Comparison of ENCODE assay signal across 1 cellular context in the genomic region with DNA sequence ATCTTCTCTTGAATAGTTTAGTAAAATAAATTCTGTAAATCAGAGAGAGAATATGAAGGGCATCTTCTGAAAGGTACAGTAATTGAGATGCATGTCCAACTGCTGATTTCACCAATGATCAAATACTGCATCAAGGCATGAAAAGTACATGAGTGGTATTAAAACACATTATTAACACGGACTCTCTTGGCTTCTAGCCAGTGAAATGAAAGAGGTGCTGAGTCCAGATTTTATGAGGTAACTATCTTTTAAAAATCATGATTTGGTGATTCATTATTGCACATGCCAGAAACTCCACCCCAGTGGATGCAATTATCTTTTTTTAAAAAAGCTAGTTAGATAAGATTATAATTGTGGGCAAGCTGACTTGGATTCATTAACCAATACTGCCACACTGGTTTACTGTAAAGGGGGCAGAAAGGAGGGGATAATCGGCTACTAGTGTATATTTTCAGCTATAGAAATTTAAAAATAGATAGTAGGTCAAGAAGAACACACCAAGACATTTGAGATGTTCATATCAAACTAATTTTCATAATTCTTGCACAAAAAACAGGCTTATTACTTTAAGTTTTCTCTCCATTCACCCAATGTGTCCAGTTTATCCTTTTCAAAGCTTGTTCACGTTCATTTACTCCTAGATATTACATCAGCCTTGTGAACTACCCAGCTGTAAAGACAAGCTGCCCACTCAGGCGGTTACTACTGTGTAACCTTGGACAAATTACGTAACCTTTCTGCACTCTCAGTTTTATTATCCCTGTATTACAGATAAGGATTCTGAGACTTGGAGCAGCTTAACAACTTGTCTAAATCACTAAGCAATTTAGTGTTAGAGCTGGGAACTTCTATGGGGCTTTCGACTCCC.
TF ChIP-seq lines count a peak whose summit lies in the region.

No MANE protein-coding gene starts in this region.

TF ChIP-seq in SK-N-SH, 30 proteins besides CTCF, POLR2A, EP300 and RAD21 (continued from another document):
- TF ChIP-seq, protein P1, sequence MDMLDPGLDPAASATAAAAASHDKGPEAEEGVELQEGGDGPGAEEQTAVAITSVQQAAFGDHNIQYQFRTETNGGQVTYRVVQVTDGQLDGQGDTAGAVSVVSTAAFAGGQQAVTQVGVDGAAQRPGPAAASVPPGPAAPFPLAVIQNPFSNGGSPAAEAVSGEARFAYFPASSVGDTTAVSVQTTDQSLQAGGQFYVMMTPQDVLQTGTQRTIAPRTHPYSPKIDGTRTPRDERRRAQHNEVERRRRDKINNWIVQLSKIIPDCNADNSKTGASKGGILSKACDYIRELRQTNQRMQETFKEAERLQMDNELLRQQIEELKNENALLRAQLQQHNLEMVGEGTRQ (IDR thresholded peaks at IDR 0.05; ENCODE audit: borderline replicate concordance, low read depth, low read length) = no peak
- TF ChIP-seq FOXM1 (IDR thresholded peaks at IDR 0.05; ENCODE audit: low read depth) = no peak
- no peak for TF ChIP-seq NFIC (IDR thresholded peaks at IDR 0.05; ENCODE audit: borderline replicate concordance)
- no peak for TF ChIP-seq SMC3 (IDR thresholded peaks at IDR 0.05; ENCODE audit: low read depth, low read length)
- TF ChIP-seq TCF12 (IDR thresholded peaks at IDR 0.05) = no peak
- TF ChIP-seq SIN3A (IDR thresholded peaks at IDR 0.05; ENCODE audit: borderline replicate concordance, low read depth, low read length) = no peak
- TF ChIP-seq ELF1 (IDR thresholded peaks at IDR 0.05) = no peak
- TF ChIP-seq NRF1 (IDR thresholded peaks at IDR 0.05; ENCODE audit: low read depth, low read length) = no peak
- TF ChIP-seq RXRA (IDR thresholded peaks at IDR 0.05; ENCODE audit: borderline replicate concordance, low read depth) = no peak
- no peak for TF ChIP-seq FOSL2 (IDR thresholded peaks at IDR 0.05; ENCODE audit: borderline replicate concordance, low read depth)
